23 cellular contexts compared by ENCODE assay signal in the genomic region with DNA sequence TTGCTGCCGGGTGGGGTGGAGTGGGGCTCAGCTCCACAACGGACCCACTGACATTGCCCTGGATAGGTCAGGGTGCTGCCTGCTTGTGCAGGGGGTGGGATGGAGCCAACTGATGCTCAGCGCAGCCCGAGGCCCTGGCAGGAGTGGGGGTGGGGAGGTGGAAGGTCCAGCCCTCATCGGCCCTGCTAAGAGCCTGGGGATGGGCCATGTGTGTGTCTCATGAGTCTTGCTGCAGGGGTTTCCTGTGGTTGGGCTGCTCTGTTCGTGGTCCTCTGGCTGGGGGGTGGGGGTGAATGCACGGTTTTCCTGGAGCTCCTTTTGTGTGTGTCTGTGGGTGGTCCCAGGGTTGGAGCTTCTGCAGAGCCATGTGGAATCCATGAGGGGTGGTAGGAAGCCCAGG. TPM values are rescaled to one million over a fixed set of nuclear protein-coding genes. Genes with fewer than 3 reads are reported as not detected.
DNase-seq lines count a peak whose midpoint lies in the region; ATAC-seq and TF ChIP-seq lines count a peak whose summit lies in the region.
"Had no signal": no experiment of that assay in that cellular context is flagged by ENCODE, and none has a peak within 500 bp of the region (broad histone marks: within the 10 kb centered on the region; RNA-seq: fewer than 3 reads in every experiment).

No MANE protein-coding gene starts in this region.

- peaks cover 43% of the 10 kb centered on the region for H3K4me1 Mint-ChIP-seq in T-helper 2 cell treated with Interferon-gamma antibody and Interleukin-4, amounts not matched to agents 5 μg/mL and 100 μg/mL, for 36 hours (ENCODE audit: low read depth)
- H3K4me1 Mint-ChIP-seq in CD4-positive, CD25-positive, alpha-beta regulatory T cell, result peaks cover 20 to 47% (median 33%) of the 10 kb centered on the region in 4 donors
- H3K4me1 Mint-ChIP-seq in H9, result 0 out of 4 replicates have a peak, but pooled peaks cover 3 to 5% of the 10 kb centered on the region in 2 experiments

- H3K27ac Mint-ChIP-seq in T-helper 2 cell treated with Interferon-gamma antibody and Interleukin-4, amounts not matched to agents 5 μg/mL and 100 μg/mL, for 36 hours, result peak overlapping the region; percentile 63
- peak overlapping the region; percentile 55 to 98 (median 66) for H3K27ac Mint-ChIP-seq in CD4-positive, CD25-positive, alpha-beta regulatory T cell
- no peak overlapping the region for H3K27ac Mint-ChIP-seq in H9

- H3K27me3 Mint-ChIP-seq in T-helper 2 cell treated with Interferon-gamma antibody and Interleukin-4, amounts not matched to agents 5 μg/mL and 100 μg/mL, for 36 hours (ENCODE audit: low read depth), result peaks cover 7% of the 10 kb centered on the region
- H3K27me3 Mint-ChIP-seq in CD4-positive, CD25-positive, alpha-beta regulatory T cell, result peaks cover 6% of the 10 kb centered on the region
- H3K27me3 Mint-ChIP-seq in H9 (ENCODE audit: low read depth), result no peaks in the 10 kb centered on the region; the same call in none of the 2 replicates
- H3K27me3 Mint-ChIP-seq: activated B cell treated with CpG ODN at 0.5 μM for 24 hours had no signal

- peak overlapping the region; percentile 87 for H3K4me3 Mint-ChIP-seq in T-helper 2 cell treated with Interferon-gamma antibody and Interleukin-4, amounts not matched to agents 5 μg/mL and 100 μg/mL, for 36 hours
- peak overlapping the region in 2 of 4 donors; percentile 78 to 89 for H3K4me3 Mint-ChIP-seq in CD4-positive, CD25-positive, alpha-beta regulatory T cell
- H3K4me3 Mint-ChIP-seq in H9, result no peak overlapping the region

- TF ChIP-seq EP300 in esophagus muscularis mucosa (IDR thresholded peaks at IDR 0.05), result no peak

- H4K20me1 ChIP-seq in H9 (ENCODE audit: control insufficient read depth, insufficient read depth, insufficient read length), result no peaks in the 10 kb centered on the region

- H3K36me3 ChIP-seq in CD4-positive, CD25-positive, alpha-beta regulatory T cell (ENCODE audit: control insufficient read depth, insufficient read depth, low read length), result no peaks in the 10 kb centered on the region
- H3K36me3 ChIP-seq in mesenchymal stem cell (ENCODE audit: control insufficient read depth in 1 of 2, insufficient read depth in 2 of 2, low read depth in 1 of 2, low read length in 2 of 2), result no peaks in the 10 kb centered on the region
- no peaks in the 10 kb centered on the region for H3K36me3 ChIP-seq in esophagus muscularis mucosa
- H3K36me3 ChIP-seq: lower lobe of right lung had no signal

- H3K27ac ChIP-seq in CD4-positive, CD25-positive, alpha-beta regulatory T cell (ENCODE audit: insufficient read depth, low read length, poor library complexity, severe bottlenecking), result no peak overlapping the region
- H3K27ac ChIP-seq in mesenchymal stem cell (ENCODE audit: low read length, poor library complexity, severe bottlenecking), result no peak overlapping the region
- H3K27ac ChIP-seq in H9 (ENCODE audit: insufficient read length, low read depth, low read length), result no peak overlapping the region
- H3K27ac ChIP-seq in esophagus muscularis mucosa (replicated peaks in 1 of 4), result no peak overlapping the region

- H4K8ac ChIP-seq in mesenchymal stem cell (ENCODE audit: low read length), result no peak overlapping the region
- no peak overlapping the region for H4K8ac ChIP-seq in H9 (replicated peaks; ENCODE audit: insufficient read length, low read depth, low read length)

- H4K91ac ChIP-seq in mesenchymal stem cell (ENCODE audit: low read length), result peak overlapping the region; percentile 90
- H4K91ac ChIP-seq in H9 (ENCODE audit: insufficient read length, low read depth, low read length), result no peak overlapping the region

- no peaks in the 10 kb centered on the region for H3K9me3 ChIP-seq in CD4-positive, CD25-positive, alpha-beta regulatory T cell (ENCODE audit: control insufficient read depth in 2 of 2, low read length in 2 of 2)
- peaks cover 9% of the 10 kb centered on the region for H3K9me3 ChIP-seq in mesenchymal stem cell (ENCODE audit: control insufficient read depth, low read length)
- H3K9me3 ChIP-seq in H9 (ENCODE audit: control insufficient read depth, low read depth, low read length), result no peaks in the 10 kb centered on the region
- no peaks in the 10 kb centered on the region for H3K9me3 ChIP-seq in esophagus muscularis mucosa
- H3K9me3 ChIP-seq: lower lobe of right lung had no signal

- H2BK120ac ChIP-seq in mesenchymal stem cell (ENCODE audit: low read depth, low read length) (no peak overlapping the region), H9 (ENCODE audit: low read depth, low read length, poor library complexity, severe bottlenecking) (no peak overlapping the region)

- H3K23me2 ChIP-seq in H9 (ENCODE audit: insufficient read length, low read depth, low read length, poor library complexity, severe bottlenecking), result no peaks in the 10 kb centered on the region

- H2BK5ac ChIP-seq in mesenchymal stem cell (ENCODE audit: low read depth, low read length, poor library complexity, severe bottlenecking) (no peak overlapping the region), H9 (ENCODE audit: insufficient read length, low read length) (no peak overlapping the region)

- H2BK12ac ChIP-seq in mesenchymal stem cell (ENCODE audit: low read length in 2 of 2) (peak overlapping the region; percentile 49 to 99), H9 (ENCODE audit: insufficient read length, low read depth, low read length) (no peak overlapping the region)

- H3K14ac ChIP-seq in mesenchymal stem cell (ENCODE audit: low read length in 2 of 2) (peak overlapping the region in 1 of 2 experiments; percentile 79), H9 (ENCODE audit: insufficient read depth, low read length) (no peak overlapping the region)

- no peak overlapping the region for H3K23ac ChIP-seq in mesenchymal stem cell (ENCODE audit: low read length in 2 of 2)
- no peak overlapping the region for H3K23ac ChIP-seq in H9 (ENCODE audit: insufficient read length, low read depth, low read length)

- H3K4me3 ChIP-seq in CD4-positive, CD25-positive, alpha-beta regulatory T cell (ENCODE audit: low read depth, low read length), result no peak overlapping the region
- H3K4me3 ChIP-seq in mesenchymal stem cell (ENCODE audit: insufficient read depth in 1 of 2, low read depth in 1 of 2, low read length in 2 of 2) (no peak overlapping the region), esophagus muscularis mucosa (no peak overlapping the region)
- H3K4me3 ChIP-seq: lower lobe of right lung had no signal

- H3K79me2 ChIP-seq in H9 (ENCODE audit: insufficient read depth, low read length), result no peaks in the 10 kb centered on the region

- no peaks in the 10 kb centered on the region for H3K79me1 ChIP-seq in mesenchymal stem cell (replicated peaks; ENCODE audit: low read length, poor library complexity, severe bottlenecking)
- H3K79me1 ChIP-seq in H9 (ENCODE audit: insufficient read depth, low read depth, low read length, poor library complexity, severe bottlenecking), result no peaks in the 10 kb centered on the region

- no peak overlapping the region for H2BK20ac ChIP-seq in H9 (ENCODE audit: low read depth, low read length, poor library complexity, severe bottlenecking)

- 61% methylated on average over 7 of the region's 7 CpGs for WGBS in mesenchymal stem cell
- no CpG with 5 or more reads among the region's 7 CpGs for WGBS in H9 (ENCODE audit: extremely low coverage, insufficient read length, low lambda C conversion rate)
- WGBS in esophagus muscularis mucosa, result 73% methylated on average over 7 of the region's 7 CpGs

- no peaks in the 10 kb centered on the region for H3K36me3 Mint-ChIP-seq in T-helper 2 cell treated with Interferon-gamma antibody and Interleukin-4, amounts not matched to agents 5 μg/mL and 100 μg/mL, for 36 hours (ENCODE audit: low read depth)
- H3K36me3 Mint-ChIP-seq in CD4-positive, CD25-positive, alpha-beta regulatory T cell, result no peaks in the 10 kb centered on the region
- H3K36me3 Mint-ChIP-seq in H9 (ENCODE audit: insufficient read depth in 1 of 3, low read depth in 3 of 3), result no peaks in the 10 kb centered on the region

- peaks cover 25% of the 10 kb centered on the region for H3K4me1 ChIP-seq in CD4-positive, CD25-positive, alpha-beta regulatory T cell (ENCODE audit: control insufficient read depth, insufficient read depth, low read length, poor library complexity, severe bottlenecking)
- peaks cover 16% of the 10 kb centered on the region for H3K4me1 ChIP-seq in mesenchymal stem cell (ENCODE audit: control insufficient read depth, insufficient read depth, low read depth, low read length)
- no peaks in the 10 kb centered on the region for H3K4me1 ChIP-seq in H9 (ENCODE audit: insufficient read depth, low read length)
- H3K4me1 ChIP-seq in esophagus muscularis mucosa, result peaks cover 18 to 55% (median 42%) of the 10 kb centered on the region in 4 donors

- H2AK5ac ChIP-seq in mesenchymal stem cell (ENCODE audit: low read length, severe bottlenecking) (peak overlapping the region; percentile 63), H9 (ENCODE audit: insufficient read length, low read length) (no peak overlapping the region)

- no peak for DNase-seq in T-helper 2 cell treated with Interferon-gamma antibody and Interleukin-4, amounts not matched to agents 5 μg/mL and 100 μg/mL, for 36 hours (ENCODE audit: low spot score)
- DNase-seq in T-helper 2 cell (no peak), RPMI7951 (ENCODE audit: low read depth) (peak; percentile 76), mesenchymal stem cell (no peak), H9 (no peak), esophagus muscularis mucosa (ENCODE audit: extremely low spot score) (no peak)
- DNase-seq in CD4-positive, CD25-positive, alpha-beta regulatory T cell, result no peak
- DNase-seq: 8988T; activated B cell treated with CpG ODN at 0.5 μM for 24 hours; activated gamma-delta T cell treated with Interleukin-2 at 50 U/mL for 16 hours; aorta; central memory CD4-positive, alpha-beta T cell; lower lobe of right lung; NCI-H146; NCI-H774; nucleus accumbens; small intestine; stimulated activated CD4-positive, alpha-beta T cell treated with anti-CD3 and anti-CD28 coated beads, Interleukin-2, amount 100 ng/mL, for 48 hours; T-helper 9 cell; trophoblast cell had no signal

- H3K4ac ChIP-seq in mesenchymal stem cell (ENCODE audit: low read depth in 1 of 2, low read length in 2 of 2) (peak overlapping the region; percentile 40 to 69), H9 (ENCODE audit: low read depth, low read length) (no peak overlapping the region)

- no peak overlapping the region for H3K56ac ChIP-seq in H9 (ENCODE audit: insufficient read length, low read depth, low read length)

- intact Hi-C loops in esophagus muscularis mucosa (cut with DNase I), result loop anchor here (2.0 kb wide), 1 partner anchor 209 kb away; no protein-coding TSS in a partner anchor

- H3K27me3 ChIP-seq in CD4-positive, CD25-positive, alpha-beta regulatory T cell (ENCODE audit: control insufficient read depth, insufficient read depth, low read length), result no peaks in the 10 kb centered on the region
- no peaks in the 10 kb centered on the region for H3K27me3 ChIP-seq in mesenchymal stem cell (ENCODE audit: control insufficient read depth in 1 of 2, insufficient read depth in 1 of 2, low read length in 2 of 2)
- H3K27me3 ChIP-seq in H9 (ENCODE audit: insufficient read depth, low read length), result no peaks in the 10 kb centered on the region
- H3K27me3 ChIP-seq in esophagus muscularis mucosa, result no peaks in the 10 kb centered on the region

- no peak for ATAC-seq in CD4-positive, CD25-positive, alpha-beta regulatory T cell (ENCODE audit: low read depth in 2 of 2)
- no peak for ATAC-seq in HG02678 (IDR thresholded peaks at IDR 0.05; ENCODE audit: unreplicated experiment)

- H3K9me3 Mint-ChIP-seq in T-helper 2 cell treated with Interferon-gamma antibody and Interleukin-4, amounts not matched to agents 5 μg/mL and 100 μg/mL, for 36 hours, result no peaks in the 10 kb centered on the region
- H3K9me3 Mint-ChIP-seq in CD4-positive, CD25-positive, alpha-beta regulatory T cell, result peaks cover 0 to 2% (median 0%) of the 10 kb centered on the region in 7 donors
- no peaks in the 10 kb centered on the region for H3K9me3 Mint-ChIP-seq in H9
- H3K9me3 Mint-ChIP-seq: activated B cell treated with CpG ODN at 0.5 μM for 24 hours had no signal

- no peak for TF ChIP-seq POLR2A in esophagus muscularis mucosa (IDR thresholded peaks at IDR 0.05; ENCODE audit: low read depth)

- H3K9ac ChIP-seq in mesenchymal stem cell (ENCODE audit: low read length) (no peak overlapping the region), H9 (ENCODE audit: extremely low read depth, insufficient read length, low read length) (no peak overlapping the region)

- H3K18ac ChIP-seq in mesenchymal stem cell (ENCODE audit: low read depth in 1 of 2, low read length in 2 of 2) (peak overlapping the region in 1 of 2 experiments; percentile 78), H9 (ENCODE audit: insufficient read length, low read depth, low read length) (no peak overlapping the region)

- H2AFZ ChIP-seq in mesenchymal stem cell (ENCODE audit: low read depth, low read length), result no peak overlapping the region
- no peak overlapping the region for H2AFZ ChIP-seq in H9 (ENCODE audit: low read length)

- no peak overlapping the region for H4K5ac ChIP-seq in H9 (ENCODE audit: insufficient read length, low read depth, low read length)

- H2BK15ac ChIP-seq in mesenchymal stem cell (ENCODE audit: low read depth, poor library complexity, severe bottlenecking), result no peak overlapping the region
- no peak overlapping the region for H2BK15ac ChIP-seq in H9 (ENCODE audit: low read depth, low read length)

- H3T11ph ChIP-seq in H9 (ENCODE audit: low read length), result no peak overlapping the region

- H3K4me2 ChIP-seq in mesenchymal stem cell (ENCODE audit: low read length, poor library complexity, severe bottlenecking) (no peak overlapping the region), H9 (ENCODE audit: insufficient read depth, insufficient read length, low read length) (no peak overlapping the region)

- TF ChIP-seq CTCF in H9 (conservative IDR thresholded peaks at IDR 0.05) (no peak), esophagus muscularis mucosa (IDR thresholded peaks at IDR 0.05) (no peak)

RNA-seq across cellular contexts. Expression of a gene that starts 39.4 kb away (rescaled TPM):
- not detected for total RNA-seq in CD4-positive, CD25-positive, alpha-beta regulatory T cell
- not detected for polyA plus RNA-seq in CD4-positive, CD25-positive, alpha-beta regulatory T cell
- total RNA-seq in RPMI7951 (2014; rRNA removed; shearing (Covaris generic)), result not detected in 2 replicates
- not detected for polyA plus RNA-seq in mesenchymal stem cell (2013, experiment 1 of 2)
- not detected for polyA plus RNA-seq in mesenchymal stem cell (2013, experiment 2 of 2)
- total RNA-seq in H9 (2021) (0.02 and 0.07 TPM in 2 replicates), esophagus muscularis mucosa (under 1 TPM; under 0.01 to 0.33 (median 0.16) TPM)
- total RNA-seq: activated B cell treated with CpG ODN at 0.5 μM for 24 hours, G401, lower lobe of right lung, OCI-LY7 had no signal

Comparison
In these comparisons a context has a peak if more than half of its experiments do, and no peak if none do; other contexts are left out.
1. H3K27ac Mint-ChIP-seq: peak in T-helper 2 cell treated with Interferon-gamma antibody and Interleukin-4, amounts not matched to agents 5 μg/mL and 100 μg/mL, for 36 hours (single experiment) and CD4-positive, CD25-positive, alpha-beta regulatory T cell (3 of 3); none in H9 (0 of 3).